ENCODE assay signal across 8 cellular contexts in the genomic region with DNA sequence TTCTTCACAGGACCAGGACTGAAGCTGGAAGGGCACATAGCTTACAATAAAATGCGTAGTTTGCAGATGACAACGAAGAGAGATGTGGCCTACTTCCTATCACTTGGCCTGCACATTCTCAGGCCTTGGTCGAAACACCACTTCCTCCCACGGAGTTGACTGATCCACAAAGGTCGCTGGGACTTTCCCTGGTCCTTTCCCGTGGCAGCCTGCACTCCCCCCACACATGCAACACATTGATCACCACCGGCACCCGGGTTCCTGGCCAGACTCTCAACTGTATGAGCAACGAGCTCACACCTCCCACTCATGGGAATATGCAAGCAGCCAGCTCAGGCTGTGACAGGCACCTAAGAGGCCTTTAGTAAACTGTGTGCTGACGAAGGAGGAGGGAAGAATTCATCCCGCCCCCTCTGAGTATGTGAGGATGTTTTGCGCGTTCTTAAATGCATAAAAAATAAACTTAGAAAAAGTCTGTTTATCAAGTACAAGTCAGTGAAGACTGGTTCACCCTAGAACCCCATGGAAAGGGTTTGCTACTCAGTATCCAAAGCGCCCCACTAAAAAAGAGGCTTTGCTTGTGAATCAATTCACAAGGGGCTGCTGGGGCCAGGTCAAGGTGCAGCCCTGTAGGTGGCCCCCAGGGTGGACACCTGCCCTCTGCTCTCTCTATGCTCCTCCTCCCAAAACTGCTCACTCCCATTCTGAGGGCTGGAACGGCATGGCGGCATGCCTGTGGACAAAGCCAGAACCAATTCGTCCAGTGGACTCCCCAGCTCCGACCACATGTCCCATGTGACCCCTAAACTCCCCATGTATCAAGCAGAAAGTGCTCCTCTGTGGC.
DNase-seq lines count a peak whose midpoint lies in the region; ATAC-seq and TF ChIP-seq lines count a peak whose summit lies in the region.

No MANE protein-coding gene starts in this region.

- H3K27me3 Mint-ChIP-seq in T-helper 17 cell: no peaks in the 10 kb centered on the region
- H3K27me3 Mint-ChIP-seq in endothelial cell (ENCODE audit: unreplicated experiment): peaks cover 9% of the 10 kb centered on the region
- H3K27me3 Mint-ChIP-seq in chondrocyte (ENCODE audit: low read depth): no peaks in the 10 kb centered on the region

- TF ChIP-seq CTCF in GM10248 (IDR thresholded peaks at IDR 0.05; ENCODE audit: control extremely low read depth, extremely low read depth, low read depth, missing control alignments): no peak
- TF ChIP-seq CTCF in endothelial cell (IDR thresholded peaks at IDR 0.05; ENCODE audit: unreplicated experiment): no peak
- TF ChIP-seq CTCF in chondrocyte (IDR thresholded peaks at IDR 0.05): no peak

- no peaks in the 10 kb centered on the region for H3K9me3 ChIP-seq in T-helper 17 cell (ENCODE audit: control insufficient read depth, low read length, poor library complexity, severe bottlenecking)

- DNase-seq in GM10248 (ENCODE audit: extremely low spot score) (peak; percentile 84), T-helper 17 cell (peak; percentile 47 to 69 (median 65)), anterior cingulate cortex (lab: John Stamatoyannopoulos, UW) (peak in 30 of 58 donors; percentile 14 to 80 (median 43)), endothelial cell (ENCODE audit: low spot score) (no peak), chondrocyte (ENCODE audit: low spot score) (no peak), hepatic stellate cell (ENCODE audit: low spot score) (no peak)
- DNase-seq in stimulated activated CD4-positive, alpha-beta T cell treated with anti-CD3 and anti-CD28 coated beads, Interleukin-1b, Interleukin-23, amount 100 ng/mL, for 1 hour (ENCODE audit: low read depth in 2 of 2): peak; percentile 38 to 64

- H3K36me3 Mint-ChIP-seq in T-helper 17 cell (ENCODE audit: low read depth) (peaks cover 3% of the 10 kb centered on the region), endothelial cell (ENCODE audit: low read depth, unreplicated experiment) (peaks cover 22% of the 10 kb centered on the region), chondrocyte (ENCODE audit: low read depth) (peaks cover 4% of the 10 kb centered on the region)

- CTCF ChIA-PET in GM10248 (lab: Yijun Ruan, JAX): interaction anchor here (1.0 to 1.9 kb wide), 5 partner anchors 18 to 379 kb away, joined by 3 to 6 read pairs (median 4); no protein-coding TSS in a partner anchor

- H3K4me1 Mint-ChIP-seq in T-helper 17 cell (peaks cover 32% of the 10 kb centered on the region), endothelial cell (ENCODE audit: unreplicated experiment) (no peaks in the 10 kb centered on the region), chondrocyte (ENCODE audit: low read depth) (no peaks in the 10 kb centered on the region)

- H3K9me3 Mint-ChIP-seq in endothelial cell (ENCODE audit: unreplicated experiment): peaks cover 8% of the 10 kb centered on the region
- peaks cover 14% of the 10 kb centered on the region for H3K9me3 Mint-ChIP-seq in chondrocyte (ENCODE audit: low read depth)

- peak overlapping the region; percentile 57 for H3K4me3 Mint-ChIP-seq in T-helper 17 cell
- H3K4me3 Mint-ChIP-seq in endothelial cell (ENCODE audit: unreplicated experiment): no peak overlapping the region
- H3K4me3 Mint-ChIP-seq in chondrocyte (ENCODE audit: unreplicated experiment): no peak overlapping the region

- ATAC-seq in HG02571 (IDR thresholded peaks at IDR 0.05; ENCODE audit: unreplicated experiment) (peak; percentile 90), T-helper 17 cell (peak; percentile 83)

- H3K27ac Mint-ChIP-seq in T-helper 17 cell (peak overlapping the region; percentile 100), endothelial cell (ENCODE audit: unreplicated experiment) (no peak overlapping the region), chondrocyte (ENCODE audit: unreplicated experiment) (no peak overlapping the region)

- POLR2A ChIA-PET in GM10248 (lab: Yijun Ruan, JAX): interaction anchor here (0.6 to 1.0 kb wide), 3 partner anchors 9 to 31 kb away, joined by 3 to 5 read pairs (median 3); no protein-coding TSS in a partner anchor

Comparison
In these comparisons a context has a peak if more than half of its experiments do, and no peak if none do; other contexts are left out.
1. DNase-seq: peak in GM10248 (single experiment), T-helper 17 cell (3 of 3), anterior cingulate cortex (30 of 58) and stimulated activated CD4-positive, alpha-beta T cell treated with anti-CD3 and anti-CD28 coated beads, Interleukin-1b, Interleukin-23, amount 100 ng/mL, for 1 hour (2 of 2); none in endothelial cell (single experiment), chondrocyte (single experiment) and hepatic stellate cell (single experiment).